In the genomic region with DNA sequence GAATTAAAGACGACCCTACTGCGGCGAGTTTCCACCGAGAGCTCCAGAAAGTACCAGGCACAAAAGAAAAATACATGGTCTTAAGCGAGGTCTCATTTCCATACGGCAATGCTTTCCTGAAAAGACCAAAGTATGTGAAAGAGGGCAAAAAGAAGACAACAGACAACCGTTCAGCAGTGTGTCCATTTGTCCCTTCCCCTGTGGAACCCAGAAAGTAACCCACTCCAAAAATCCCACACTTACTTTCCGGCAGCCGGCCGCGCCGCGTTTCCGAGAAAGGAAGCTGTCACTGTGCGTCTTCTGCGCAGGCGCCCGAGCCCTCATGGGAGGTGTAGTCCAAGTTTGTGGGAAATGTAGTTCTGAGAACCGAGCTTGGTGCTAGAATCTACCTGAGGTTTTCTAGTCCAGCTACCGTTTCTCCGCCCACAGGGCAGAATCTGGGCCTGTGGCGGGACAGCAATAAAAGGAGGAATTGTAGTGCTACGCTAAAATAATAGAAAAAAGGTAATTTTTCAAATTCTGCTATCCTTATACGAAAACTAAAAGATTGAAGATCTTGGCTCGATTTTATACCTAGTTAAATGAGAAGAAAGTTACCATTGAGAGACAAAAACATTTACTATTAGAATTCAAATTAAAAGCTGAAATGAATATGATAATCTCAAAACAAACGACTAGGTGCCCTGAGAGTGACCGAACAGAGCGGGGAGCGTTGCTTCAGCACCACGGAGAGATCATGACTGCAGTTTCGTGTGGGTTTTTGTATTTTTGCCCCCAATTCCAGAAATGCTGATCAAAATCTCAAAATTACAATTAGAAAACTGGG, we compare ENCODE assay signal across 8 cellular contexts. TPM values are rescaled to one million over a fixed set of nuclear protein-coding genes. Genes with fewer than 3 reads are reported as not detected.
DNase-seq lines count a peak whose midpoint lies in the region; ATAC-seq and TF ChIP-seq lines count a peak whose summit lies in the region.

Gene PUS3, minus strand, starts transcription at position 280 of the 826 bp plus-strand sequence. CDS start 6,922 bp downstream, outside the sequence.

- no peak for TF ChIP-seq CTCF in BJ (IDR thresholded peaks at IDR 0.05; ENCODE audit: insufficient read depth, low read depth, low read length)
- no peak for TF ChIP-seq CTCF in colonic mucosa (IDR thresholded peaks at IDR 0.05)

- CTCF ChIA-PET in BJ (lab: Yijun Ruan, JAX), result interaction anchor here (0.7 to 0.9 kb wide), 2 partner anchors 10 to 11 kb away, joined by 3 to 6 read pairs; no protein-coding TSS in a partner anchor

- 0 out of 2 replicates have a peak, but pooled peaks cover 1% of the 10 kb centered on the region for H3K36me3 ChIP-seq in BJ (ENCODE audit: control insufficient read depth, insufficient read depth, low read length)
- no peaks in the 10 kb centered on the region for H3K36me3 ChIP-seq in colonic mucosa

- intact Hi-C loops in colonic mucosa (cut with DNase I), result no loop called here

- POLR2A ChIA-PET in BJ (lab: Charles Lee), result interaction anchor here (0.6 kb wide), 1 partner anchor 309 kb away, joined by 7 read pairs; no protein-coding TSS in a partner anchor

- H3K9me3 ChIP-seq in colonic mucosa, result no peaks in the 10 kb centered on the region

- DNase-seq in BJ (ENCODE audit: low read depth) (peak; percentile 29), GM19240 (ENCODE audit: insufficient read length, low spot score) (peak; percentile 75), NCI-H524 treated with DMSO at 0.1 percent for 48 hours (lab: John Stamatoyannopoulos, UW) (peak; percentile 61), colonic mucosa (peak; percentile 94)
- DNase-seq in activated CD4-positive, alpha-beta T cell treated with anti-CD3 and anti-CD28 coated beads for 48 hours, result peak; percentile 94
- DNase-seq in stimulated activated CD4-positive, alpha-beta T cell treated with anti-CD3 and anti-CD28 coated beads, Interleukin-1b, Interleukin-23, amount 100 ng/mL, for 4 hours (ENCODE audit: low read depth in 2 of 2), result peak; percentile 80 to 86

- peak; percentile 89 for ATAC-seq in HG03457 (IDR thresholded peaks at IDR 0.05; ENCODE audit: unreplicated experiment)

- H3K27ac ChIP-seq in colonic mucosa (peak within 1 kb of the TSS; percentile 56), layer of hippocampus (ENCODE audit: low read depth, low read length) (peak within 1 kb of the TSS; percentile 25)

- H3K4me3 ChIP-seq in BJ (ENCODE audit: low read depth, low read length), result peak within 1 kb of the TSS; percentile 59
- H3K4me3 ChIP-seq in colonic mucosa, result peak within 1 kb of the TSS; percentile 57

- peaks cover 6% of the 10 kb centered on the region for H3K4me1 ChIP-seq in colonic mucosa

- H3K27me3 ChIP-seq in BJ (ENCODE audit: control insufficient read depth, insufficient read depth, low read length), result peaks cover 16% of the 10 kb centered on the region
- H3K27me3 ChIP-seq in colonic mucosa, result peaks cover 18% of the 10 kb centered on the region
- H3K27me3 ChIP-seq in layer of hippocampus (ENCODE audit: control insufficient read depth, insufficient read depth, low read length), result peaks cover 2% of the 10 kb centered on the region

- H3K9ac ChIP-seq in colonic mucosa (ENCODE audit: low read depth in 2 of 2, low read length in 2 of 2), result peak within 1 kb of the TSS; percentile 67 to 80

RNA-seq across cellular contexts. Expression of gene PUS3, which starts in this region (rescaled TPM):
- polyA plus RNA-seq in BJ (2011; rRNA removed), result 4.1 and 8.1 TPM in 2 replicates
- 4.6 and 4.9 TPM in 2 replicates for polyA minus RNA-seq in BJ (2011; rRNA and poly(A)+ RNA removed)
- 1 to 10 TPM; 6.8 to 8.4 TPM for total RNA-seq in colonic mucosa

Comparison
In these comparisons a context has a peak if more than half of its experiments do, and no peak if none do; other contexts are left out.
1. Peak in every context shown above with its lines: DNase-seq, ATAC-seq, H3K4me3 ChIP-seq and H3K27ac ChIP-seq.
2. DNase-seq: peak in every context shown above with its lines; median percentile 94 in activated CD4-positive, alpha-beta T cell treated with anti-CD3 and anti-CD28 coated beads for 48 hours; 94 in colonic mucosa; 83 in stimulated activated CD4-positive, alpha-beta T cell treated with anti-CD3 and anti-CD28 coated beads, Interleukin-1b, Interleukin-23, amount 100 ng/mL, for 4 hours; 75 in GM19240; 61 in NCI-H524 treated with DMSO at 0.1 percent for 48 hours; 29 in BJ.